20 cellular contexts compared by ENCODE assay signal in the genomic region with DNA sequence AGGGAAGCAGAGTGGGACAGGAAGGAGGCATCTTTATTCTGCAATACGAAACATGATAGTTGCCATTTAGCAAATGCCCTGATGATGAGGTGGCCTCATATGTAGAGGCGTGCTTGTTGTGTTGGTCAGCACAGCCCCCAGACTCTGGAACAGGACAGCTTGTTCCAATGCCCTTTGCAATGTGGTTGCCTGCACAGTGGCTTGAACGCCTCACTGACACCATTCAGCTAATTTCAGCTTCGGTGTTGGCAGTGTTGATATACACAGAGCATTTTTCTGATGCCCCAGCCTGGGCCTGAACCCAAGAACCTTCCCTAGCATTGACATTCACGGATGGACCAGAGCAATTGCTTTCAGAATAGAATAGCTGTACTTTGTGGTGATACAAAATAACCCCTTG.
A peak's percentile ranks its signal among the peaks of the same experiment; 100 is the strongest.
DNase-seq lines count a peak whose midpoint lies in the region; ATAC-seq and TF ChIP-seq lines count a peak whose summit lies in the region.
"Had no signal": no experiment of that assay in that cellular context is flagged by ENCODE, and none has a peak within 500 bp of the region (broad histone marks: within the 10 kb centered on the region; RNA-seq: fewer than 3 reads in every experiment).

No MANE protein-coding gene starts in this region.

- H3K27ac ChIP-seq in heart right ventricle (peak overlapping the region in 4 of 10 donors; percentile 38 to 77 (median 44)), stomach smooth muscle (ENCODE audit: low read length) (peak overlapping the region; percentile 46)
- H3K27ac ChIP-seq: HL-60, Peyer's patch, SJSA1 had no signal

- WGBS in heart right ventricle, 2 donors: 61 to 71% methylated on average over 5 of the region's 5 CpGs

- H3K9me3 ChIP-seq in heart right ventricle: no peaks in the 10 kb centered on the region
- no peaks in the 10 kb centered on the region for H3K9me3 ChIP-seq in stomach smooth muscle (ENCODE audit: control insufficient read depth in 2 of 2, low read length in 2 of 2)
- H3K9me3 ChIP-seq: BE2C, Peyer's patch, SJSA1 had no signal

- H3K36me3 ChIP-seq in heart right ventricle: no peaks in the 10 kb centered on the region
- H3K36me3 ChIP-seq in stomach smooth muscle (ENCODE audit: control insufficient read depth in 2 of 2, insufficient read depth in 2 of 2, low read length in 2 of 2): no peaks in the 10 kb centered on the region
- H3K36me3 ChIP-seq: BE2C, Peyer's patch, SJSA1 had no signal

- intact Hi-C loops in heart right ventricle (cut with DNase I): no loop called here

- H3K4me1 ChIP-seq in heart right ventricle (peaks cover 0 to 12% (median 0%) of the 10 kb centered on the region in 9 donors), stomach smooth muscle (ENCODE audit: control insufficient read depth, insufficient read depth, low read length) (no peaks in the 10 kb centered on the region)
- H3K4me1 ChIP-seq: BE2C, Peyer's patch, SJSA1 had no signal

- TF ChIP-seq CTCF in heart right ventricle (IDR thresholded peaks at IDR 0.05): no peak

- DNase-seq in fibroblast of gingiva (ENCODE audit: low read depth) (peak; percentile 90), heart right ventricle (peak; percentile 10 to 49), midbrain (lab: John Stamatoyannopoulos, UW) (peak; percentile 12), NCI-H2227 (lab: John Stamatoyannopoulos, UW; ENCODE audit: unreplicated experiment) (no peak)
- no peak for DNase-seq in effector CD8-positive, alpha-beta T cell (lab: John Stamatoyannopoulos, UW)
- DNase-seq: BE2C, DMS53, EL, H7, KBM-7, NCI-H1092, NCI-H1436, NCI-H2029 treated with DMSO at 0.1 percent for 48 hours, NCI-H524 treated with DMSO at 0.1 percent for 48 hours, NCI-H82, Peyer's patch had no signal

- no peak overlapping the region for H3K4me3 ChIP-seq in heart right ventricle
- no peak overlapping the region for H3K4me3 ChIP-seq in stomach smooth muscle (ENCODE audit: low read length in 2 of 2)
- H3K4me3 ChIP-seq: Peyer's patch, SJSA1 had no signal

- ATAC-seq in heart right ventricle: peak in 7 of 8 donors; percentile 80 to 98 (median 93)
- no peak for ATAC-seq in HG03342 (IDR thresholded peaks at IDR 0.05; ENCODE audit: unreplicated experiment)

- H3K9ac ChIP-seq in stomach smooth muscle (ENCODE audit: low read length in 2 of 2): no peak overlapping the region

- H3K27me3 ChIP-seq in heart right ventricle (no peaks in the 10 kb centered on the region), stomach smooth muscle (ENCODE audit: control insufficient read depth in 1 of 2, insufficient read depth in 2 of 2, low read length in 2 of 2) (no peaks in the 10 kb centered on the region)
- H3K27me3 ChIP-seq: BE2C, Peyer's patch had no signal

Comparison
In these comparisons a context has a peak if more than half of its experiments do, and no peak if none do; other contexts are left out.
1. DNase-seq: peak in fibroblast of gingiva (single experiment), heart right ventricle (2 of 2) and midbrain (single experiment); none in effector CD8-positive, alpha-beta T cell (single experiment) and NCI-H2227 (single experiment).